Comparison of ENCODE assay signal across 18 cellular contexts in genomic region chr6:139520321-139520768, GRCh38.
DNase-seq lines count a peak whose midpoint lies in the region; ATAC-seq, FAIRE-seq and TF ChIP-seq lines count a peak whose summit lies in the region.
"Had no signal": no experiment of that assay in that cellular context is flagged by ENCODE, and none has a peak within 500 bp of the region (broad histone marks: within the 10 kb centered on the region; RNA-seq: fewer than 3 reads in every experiment).

No MANE protein-coding gene starts in this region.

- TF ChIP-seq POLR2A in uterus (IDR thresholded peaks at IDR 0.05) (no peak), H54 (IDR thresholded peaks at IDR 0.05; ENCODE audit: low read depth, low read length) (no peak)

- ATAC-seq in Right ventricle myocardium superior (ENCODE audit: poor library complexity): no peak
- no peak for ATAC-seq in GM19324 (IDR thresholded peaks at IDR 0.05; ENCODE audit: low FRiP score, unreplicated experiment)
- ATAC-seq in HG03457 (IDR thresholded peaks at IDR 0.05; ENCODE audit: unreplicated experiment): no peak
- ATAC-seq: activated CD8-positive, alpha-beta T cell treated with anti-CD3 and anti-CD28 coated beads, Interleukin-2, amount 10 ng/mL, durations not matched to agents 7 days and 5 days had no signal

- CTCF ChIA-PET in RWPE1 (lab: Yijun Ruan, JAX): no interaction called here

- H3K36me3 ChIP-seq in cardiac muscle cell (no peaks in the 10 kb centered on the region), uterus (no peaks in the 10 kb centered on the region)

- H3K9me3 ChIP-seq in cardiac muscle cell (ENCODE audit: low read depth) (no peaks in the 10 kb centered on the region), uterus (no peaks in the 10 kb centered on the region)

- peak in 1 of 2 donors; percentile 46 for DNase-seq in cardiac muscle cell (ENCODE audit: low read depth in 1 of 2, low spot score in 1 of 2)
- DNase-seq in Right ventricle myocardium superior: no peak
- DNase-seq in RWPE1 (ENCODE audit: low spot score): peak; percentile 92
- DNase-seq in fibroblast of mammary gland (ENCODE audit: low read depth): peak; percentile 58
- DNase-seq in uterus: no peak
- DNase-seq in H54 (ENCODE audit: insufficient read length, low spot score): no peak
- DNase-seq: activated CD8-positive, alpha-beta T cell treated with anti-CD3 and anti-CD28 coated beads, Interleukin-2, amount 10 ng/mL, durations not matched to agents 7 days and 5 days; activated gamma-delta T cell; NCI-H1436 treated with DMSO at 0.1 percent for 48 hours; NCI-H446; stimulated activated naive CD4-positive, alpha-beta T cell treated with Interleukin-2 at 50 U/mL for 16 hours had no signal

- no peaks in the 10 kb centered on the region for H3K27me3 ChIP-seq in cardiac muscle cell
- H3K27me3 ChIP-seq in uterus: no peaks in the 10 kb centered on the region
- H3K27me3 ChIP-seq: dorsolateral prefrontal cortex had no signal

- H3K27ac ChIP-seq in cardiac muscle cell: peak overlapping the region; percentile 83
- no peak overlapping the region for H3K27ac ChIP-seq in RWPE1
- H3K27ac ChIP-seq in uterus: peak overlapping the region; percentile 53 to 68
- H3K27ac ChIP-seq: KMS-11, SK-N-MC had no signal

- intact Hi-C loops in Right ventricle myocardium superior (cut with DNase I): no loop called here
- intact Hi-C loops in uterus (cut with DNase I; ENCODE audit: low total_unique reads): no loop called here

- TF ChIP-seq CTCF in cardiac muscle cell (IDR thresholded peaks at IDR 0.05; ENCODE audit: low read depth, low read length) (no peak), RWPE1 (conservative IDR thresholded peaks at IDR 0.05; ENCODE audit: low read depth) (no peak), fibroblast of mammary gland (conservative IDR thresholded peaks at IDR 0.05; ENCODE audit: control insufficient read depth, insufficient read depth, low read depth, low read length) (no peak), uterus (IDR thresholded peaks at IDR 0.05) (no peak)

- H3K4me3 ChIP-seq in cardiac muscle cell (no peak overlapping the region), fibroblast of mammary gland (ENCODE audit: control insufficient read depth, low read depth, low read length) (no peak overlapping the region), uterus (no peak overlapping the region)
- H3K4me3 ChIP-seq: dorsolateral prefrontal cortex, SK-N-MC had no signal

- H3K4me1 ChIP-seq in cardiac muscle cell (ENCODE audit: low read depth) (peaks cover 12% of the 10 kb centered on the region), uterus (peaks cover 0 to 5% of the 10 kb centered on the region in 2 donors)

- POLR2A ChIA-PET in RWPE1 (lab: Yijun Ruan, JAX; ENCODE audit: low non-redundant PET): no interaction called here

- no peak for FAIRE-seq in H54 (lab: Jason Lieb, UNC)
- FAIRE-seq: H1, TTC549 had no signal

Comparison
In these comparisons a context has a peak if more than half of its experiments do, and no peak if none do; other contexts are left out.
1. DNase-seq: peak in RWPE1 (single experiment) and fibroblast of mammary gland (single experiment); none in Right ventricle myocardium superior (single experiment), uterus (0 of 2) and H54 (single experiment).